9 cellular contexts compared by ENCODE assay signal in genomic region chr2:225122582-225123486, GRCh38.
DNase-seq lines count a peak whose midpoint lies in the region; ATAC-seq, FAIRE-seq and TF ChIP-seq lines count a peak whose summit lies in the region.
"Had no signal": no experiment of that assay in that cellular context is flagged by ENCODE, and none has a peak within 500 bp of the region (broad histone marks: within the 10 kb centered on the region; RNA-seq: fewer than 3 reads in every experiment).

No MANE protein-coding gene starts in this region.

- FAIRE-seq in A549 (lab: Jason Lieb, UNC) = no peak

- TF ChIP-seq RAD21 in A549 (conservative IDR thresholded peaks at IDR 0.05 in 1 of 2, IDR thresholded peaks at IDR 0.05 in 1 of 2) = peak; percentile 61 to 72

- no peak overlapping the region for H3K9ac ChIP-seq in mammary epithelial cell (ENCODE audit: insufficient read depth, low read length)

- CTCF ChIA-PET in A549 (lab: Yijun Ruan, JAX) = interaction anchor here (0.8 to 1.3 kb wide), 9 partner anchors 11 to 543 kb away, joined by 3 to 11 read pairs (median 3); no protein-coding TSS in a partner anchor
- CTCF ChIA-PET in mammary epithelial cell (lab: Charles Lee; ENCODE audit: low non-redundant PET) = no interaction called here

- H3K36me3 ChIP-seq in mammary epithelial cell (ENCODE audit: insufficient read depth, low read length) = no peaks in the 10 kb centered on the region
- H3K36me3 ChIP-seq: HAP-1 had no signal

- TF ChIP-seq EP300 in A549 (IDR thresholded peaks at IDR 0.05) = no peak

- no peaks in the 10 kb centered on the region for H3K27me3 ChIP-seq in mammary epithelial cell (ENCODE audit: insufficient read depth, low read length)

- BruUV-seq in mammary epithelial cell (replicated peaks; lab: Mats Ljungman, UMichigan) = no TSS peak

- DNase-seq in A549 (ENCODE audit: low read depth in 1 of 2, low spot score in 1 of 2) (peak in 1 of 2 experiments; percentile 17), GM12864 (ENCODE audit: low read depth) (no peak), NCI-H460 (ENCODE audit: extremely low read depth, low read depth) (peak; percentile 16), mammary epithelial cell (no peak), neural crest cell (ENCODE audit: low read depth, low spot score) (peak; percentile 29), DMS114 treated with DMSO at 0.1 percent for 48 hours (lab: John Stamatoyannopoulos, UW; ENCODE audit: unreplicated experiment) (no peak), DMS79 treated with DMSO at 0.1 percent for 48 hours (lab: John Stamatoyannopoulos, UW) (no peak)
- no peak for DNase-seq in T-helper 2 cell treated with Interferon-gamma antibody and Interleukin-4, amounts not matched to agents 5 μg/mL and 100 μg/mL, for 36 hours (ENCODE audit: low spot score)

- WGBS in A549 (ENCODE audit: missing lambda C conversion rate) = 72% methylated on average over 14 of the region's 15 CpGs
- 41% methylated on average over 15 of the region's 15 CpGs for WGBS in mammary epithelial cell (ENCODE audit: low coverage, missing lambda C conversion rate)

- no peaks in the 10 kb centered on the region for H4K20me1 ChIP-seq in mammary epithelial cell (ENCODE audit: insufficient read depth, low read length)

- peak; percentile 49 for TF ChIP-seq CTCF in A549 (IDR thresholded peaks at IDR 0.05)
- peak; percentile 49 for TF ChIP-seq CTCF in GM12864 (IDR thresholded peaks at IDR 0.05; ENCODE audit: low read depth, low read length, missing control alignments)
- TF ChIP-seq CTCF in mammary epithelial cell (conservative IDR thresholded peaks at IDR 0.05 in 1 of 2, IDR thresholded peaks at IDR 0.05 in 1 of 2; ENCODE audit: extremely low read depth in 1 of 2, insufficient read depth in 1 of 2, low read depth in 1 of 2, low read length in 2 of 2) = peak; percentile 56 to 58
- TF ChIP-seq CTCF in neural crest cell (conservative IDR thresholded peaks at IDR 0.05) = peak; percentile 77

- no peaks in the 10 kb centered on the region for H3K27me3 Mint-ChIP-seq in neural crest cell (ENCODE audit: low read depth)
- H3K27me3 Mint-ChIP-seq in T-helper 2 cell treated with Interferon-gamma antibody and Interleukin-4, amounts not matched to agents 5 μg/mL and 100 μg/mL, for 36 hours (ENCODE audit: low read depth) = peaks cover 24% of the 10 kb centered on the region

- H3K27ac ChIP-seq in A549 = no peak overlapping the region
- H3K27ac ChIP-seq in mammary epithelial cell (ENCODE audit: insufficient read depth, low read depth, low read length) = no peak overlapping the region

- in situ Hi-C loops in mammary epithelial cell (cut with MboI; ENCODE audit: low sequenced_read_pairs in 2 of 2) = loop anchor here (10.0 to 25.0 kb wide), 2 partner anchors 532 to 539 kb away; no protein-coding TSS in a partner anchor

- H3K36me3 Mint-ChIP-seq in neural crest cell (ENCODE audit: low read depth) = peaks cover 3% of the 10 kb centered on the region
- H3K36me3 Mint-ChIP-seq in T-helper 2 cell treated with Interferon-gamma antibody and Interleukin-4, amounts not matched to agents 5 μg/mL and 100 μg/mL, for 36 hours (ENCODE audit: low read depth) = no peaks in the 10 kb centered on the region

- intact Hi-C loops in mammary epithelial cell (cut with micrococcal nuclease) = loop anchor here (1.0 to 10.0 kb wide), 5 partner anchors 54 to 768 kb away; no protein-coding TSS in a partner anchor

- no peak overlapping the region for H3K4me3 Mint-ChIP-seq in neural crest cell
- H3K4me3 Mint-ChIP-seq in T-helper 2 cell treated with Interferon-gamma antibody and Interleukin-4, amounts not matched to agents 5 μg/mL and 100 μg/mL, for 36 hours = no peak overlapping the region

- H3K27ac Mint-ChIP-seq in neural crest cell (ENCODE audit: unreplicated experiment) = no peak overlapping the region
- H3K27ac Mint-ChIP-seq in T-helper 2 cell treated with Interferon-gamma antibody and Interleukin-4, amounts not matched to agents 5 μg/mL and 100 μg/mL, for 36 hours = no peak overlapping the region

- H3K4me1 Mint-ChIP-seq in neural crest cell = peaks cover 3% of the 10 kb centered on the region
- H3K4me1 Mint-ChIP-seq in T-helper 2 cell treated with Interferon-gamma antibody and Interleukin-4, amounts not matched to agents 5 μg/mL and 100 μg/mL, for 36 hours (ENCODE audit: low read depth) = peaks cover 3% of the 10 kb centered on the region

- no peaks in the 10 kb centered on the region for H3K79me2 ChIP-seq in mammary epithelial cell (ENCODE audit: insufficient read depth, low read length)

- no peak overlapping the region for H2AFZ ChIP-seq in mammary epithelial cell (ENCODE audit: low read depth, low read length)

- ATAC-seq in A549 = no peak

- no peak for TF ChIP-seq POLR2A in A549 (IDR thresholded peaks at IDR 0.05; ENCODE audit: low read length)

- H3K4me2 ChIP-seq in A549 (no peak overlapping the region), mammary epithelial cell (ENCODE audit: insufficient read depth, low read depth, low read length) (peak overlapping the region; percentile 46)

- peaks cover 12% of the 10 kb centered on the region for H3K9me3 Mint-ChIP-seq in neural crest cell
- no peaks in the 10 kb centered on the region for H3K9me3 Mint-ChIP-seq in T-helper 2 cell treated with Interferon-gamma antibody and Interleukin-4, amounts not matched to agents 5 μg/mL and 100 μg/mL, for 36 hours

- POLR2A ChIA-PET in A549 (lab: Yijun Ruan, JAX) = no interaction called here

- H3K4me1 ChIP-seq in A549 (peaks cover 19% of the 10 kb centered on the region), mammary epithelial cell (ENCODE audit: insufficient read depth, low read length) (peaks cover 10% of the 10 kb centered on the region)
- H3K4me1 ChIP-seq: HAP-1 had no signal

- dilution Hi-C loops in mammary epithelial cell (cut with HindIII; ENCODE audit: low sequenced_read_pairs) = no loop called here

- H3K4me3 ChIP-seq in A549 = no peak overlapping the region
- H3K4me3 ChIP-seq in GM12864 (ENCODE audit: low read depth, low read length) = no peak overlapping the region
- no peak overlapping the region for H3K4me3 ChIP-seq in mammary epithelial cell (replicated peaks in 1 of 3; ENCODE audit: insufficient read depth in 1 of 3, low read depth in 2 of 3, low read length in 3 of 3)
- H3K4me3 ChIP-seq: HAP-1 had no signal

- no peaks in the 10 kb centered on the region; the same call in 2 of the 3 replicates for H3K9me3 ChIP-seq in A549
- no peaks in the 10 kb centered on the region for H3K9me3 ChIP-seq in mammary epithelial cell (replicated peaks; ENCODE audit: insufficient read depth, low read length)
- H3K9me3 ChIP-seq: HAP-1 had no signal

TF ChIP-seq in A549, 52 proteins besides CTCF, POLR2A, EP300 and RAD21:
- TF ChIP-seq SMC3 (IDR thresholded peaks at IDR 0.05) (peak; percentile 73), NFE2L2 (conservative IDR thresholded peaks at IDR 0.05; ENCODE audit: low read length) (no peak)

Comparison
In these comparisons a context has a peak if more than half of its experiments do, and no peak if none do; other contexts are left out.
1. DNase-seq: peak in NCI-H460 (single experiment) and neural crest cell (single experiment); none in GM12864 (single experiment), mammary epithelial cell (single experiment), DMS114 treated with DMSO at 0.1 percent for 48 hours (single experiment), T-helper 2 cell treated with Interferon-gamma antibody and Interleukin-4, amounts not matched to agents 5 μg/mL and 100 μg/mL, for 36 hours (single experiment) and DMS79 treated with DMSO at 0.1 percent for 48 hours (single experiment).
2. Peak in every context shown above with its lines, with median percentiles within 50 percentile points of each other: CTCF ChIP-seq.